ENCODE assay signal across 1 cellular context in genomic region chr15:85339976-85340665, GRCh38.
TF ChIP-seq lines count a peak whose summit lies in the region.

No MANE protein-coding gene starts in this region.

TF ChIP-seq in endothelial cell of umbilical vein, 7 proteins besides CTCF, POLR2A, EP300 and RAD21:
- no peak for TF ChIP-seq GATA2 (IDR thresholded peaks at IDR 0.05; ENCODE audit: insufficient read depth, insufficient read length, low read depth, low read length)
- no peak for TF ChIP-seq EZH2 (IDR thresholded peaks at IDR 0.05; ENCODE audit: borderline replicate concordance, low read depth, low read length, severe bottlenecking)
- TF ChIP-seq MAX (IDR thresholded peaks at IDR 0.05; ENCODE audit: insufficient read depth, insufficient read length): no peak
- TF ChIP-seq POLR2AphosphoS5 (IDR thresholded peaks at IDR 0.05; ENCODE audit: insufficient read depth, low read depth, low read length): no peak
- TF ChIP-seq JUN (IDR thresholded peaks at IDR 0.05; ENCODE audit: borderline replicate concordance, insufficient read depth, insufficient read length, low read depth): no peak
- TF ChIP-seq FOS (IDR thresholded peaks at IDR 0.05; ENCODE audit: borderline replicate concordance, insufficient read depth, low read length): no peak
- no peak for TF ChIP-seq MYC (IDR thresholded peaks at IDR 0.05; ENCODE audit: low read depth, low read length)
